1 cellular context compared by ENCODE assay signal in genomic region chr1:206612129-206612876, GRCh38.
TF ChIP-seq lines count a peak whose summit lies in the region.

TSS of gene EIF2D (minus strand) at chr1:206612465. CDS start at chr1:206612342, 123 bp downstream.

TF ChIP-seq in HepG2, 621 proteins besides CTCF, POLR2A, EP300 and RAD21 (continued from another document and continues in another):
- TF ChIP-seq RERE (CRISPR knock-in tag; IDR thresholded peaks at IDR 0.05; ENCODE audit: low read depth) (peak; percentile 78; the same call in 1 of the 2 replicates), ZNF496 (CRISPR knock-in tag; IDR thresholded peaks at IDR 0.05; ENCODE audit: insufficient replicate concordance) (no peak), ELF1 (CRISPR knock-in tag; IDR thresholded peaks at IDR 0.05) (peak; percentile 62; the same call in 1 of the 2 replicates), FOXM1 (CRISPR knock-in tag; IDR thresholded peaks at IDR 0.05) (peak; percentile 68; the same call in 1 of the 2 replicates), ZNF572 (CRISPR knock-in tag; IDR thresholded peaks at IDR 0.05) (0 out of 2 replicates have a peak, but pooled peaks have one; percentile 84), AGO1 (IDR thresholded peaks at IDR 0.05; ENCODE audit: low read depth, low read length, poor library complexity, severe bottlenecking) (peak; percentile 44), TCF7L2 (IDR thresholded peaks at IDR 0.05; ENCODE audit: low read depth, low read length) (no peak), MEIS1 (CRISPR knock-in tag; IDR thresholded peaks at IDR 0.05; ENCODE audit: borderline replicate concordance) (peak; percentile 93), ZNF44 (CRISPR knock-in tag; IDR thresholded peaks at IDR 0.05) (peak; percentile 97; the same call in 1 of the 2 replicates), GPBP1L1 (CRISPR knock-in tag; IDR thresholded peaks at IDR 0.05) (no peak), PLSCR1 (CRISPR knock-in tag; IDR thresholded peaks at IDR 0.05; ENCODE audit: borderline replicate concordance) (0 out of 2 replicates have a peak, but pooled peaks have one; percentile 55), ATRX (CRISPR knock-in tag; IDR thresholded peaks at IDR 0.05; ENCODE audit: borderline replicate concordance) (no peak), BHLHE40 (IDR thresholded peaks at IDR 0.05; ENCODE audit: low read length) (peak; percentile 14; the same call in 1 of the 2 replicates), ZNF446 (CRISPR knock-in tag; IDR thresholded peaks at IDR 0.05) (peak; percentile 43; the same call in 1 of the 2 replicates), HOXA3 (CRISPR knock-in tag; IDR thresholded peaks at IDR 0.05) (peak; percentile 97), BCLAF1 (IDR thresholded peaks at IDR 0.05) (no peak), ZNF580 (CRISPR knock-in tag; IDR thresholded peaks at IDR 0.05; ENCODE audit: borderline replicate concordance, low read depth) (peak; percentile 100), MAZ (IDR thresholded peaks at IDR 0.05; ENCODE audit: borderline replicate concordance, low read depth, low read length) (peak; percentile 88), MAZ (CRISPR knock-in tag; IDR thresholded peaks at IDR 0.05; ENCODE audit: low read depth) (peak; percentile 98), SNRNP70 (IDR thresholded peaks at IDR 0.05; ENCODE audit: low read depth, low read length) (no peak), ZBED4 (CRISPR knock-in tag; IDR thresholded peaks at IDR 0.05; ENCODE audit: borderline replicate concordance) (peak; percentile 83), TFDP2 (CRISPR knock-in tag; IDR thresholded peaks at IDR 0.05) (peak; percentile 80), ARHGAP35 (CRISPR knock-in tag; IDR thresholded peaks at IDR 0.05; ENCODE audit: borderline replicate concordance) (peak; percentile 95), ZNF484 (CRISPR knock-in tag; IDR thresholded peaks at IDR 0.05; ENCODE audit: borderline replicate concordance, low read depth) (0 out of 2 replicates have a peak, but pooled peaks have one; percentile 58), SIN3B (IDR thresholded peaks at IDR 0.05; ENCODE audit: low read length) (peak; percentile 96), ZNF589 (CRISPR knock-in tag; conservative IDR thresholded peaks at IDR 0.05) (peak; percentile 86; the same call in 1 of the 2 replicates), PHF21A (CRISPR knock-in tag; IDR thresholded peaks at IDR 0.05) (peak; percentile 91), ZNF281 (CRISPR knock-in tag; IDR thresholded peaks at IDR 0.05; ENCODE audit: borderline replicate concordance) (peak; percentile 95), HOXA7 (CRISPR knock-in tag; IDR thresholded peaks at IDR 0.05) (no peak), FLYWCH1 (CRISPR knock-in tag; IDR thresholded peaks at IDR 0.05) (peak; percentile 82; the same call in 1 of the 2 replicates), KLF9 (CRISPR knock-in tag; IDR thresholded peaks at IDR 0.05; ENCODE audit: low read depth) (peak; percentile 96), CBX1 (IDR thresholded peaks at IDR 0.05; ENCODE audit: low read depth) (no peak), TBL1XR1 (IDR thresholded peaks at IDR 0.05; ENCODE audit: borderline replicate concordance, low read length, partially characterized antibody) (peak; percentile 76), ZNF530 (CRISPR knock-in tag; IDR thresholded peaks at IDR 0.05; ENCODE audit: low read depth) (peak; percentile 85; the same call in 1 of the 2 replicates), ZNF549 (CRISPR knock-in tag; IDR thresholded peaks at IDR 0.05) (no peak), ZBTB42 (CRISPR knock-in tag; IDR thresholded peaks at IDR 0.05) (no peak; the same call in 1 of the 2 replicates), ARNT (IDR thresholded peaks at IDR 0.05) (no peak), SP2 (CRISPR knock-in tag; IDR thresholded peaks at IDR 0.05) (peak; percentile 40; the same call in 1 of the 2 replicates), FOSL1 (CRISPR knock-in tag; IDR thresholded peaks at IDR 0.05; ENCODE audit: borderline replicate concordance) (no peak; the same call in 1 of the 2 replicates), ZSCAN25 (CRISPR knock-in tag; IDR thresholded peaks at IDR 0.05) (peak; percentile 99), SIX4 (CRISPR knock-in tag; IDR thresholded peaks at IDR 0.05) (peak; percentile 79; the same call in 1 of the 2 replicates), NKX3-1 (CRISPR knock-in tag; IDR thresholded peaks at IDR 0.05) (peak; percentile 88), CCAR2 (optimal IDR thresholded peaks at IDR 0.05; ENCODE audit: low read depth, low read length) (peak; percentile 95), NR2F2 (IDR thresholded peaks at IDR 0.05; ENCODE audit: borderline replicate concordance, low read depth) (no peak; the same call in 1 of the 2 replicates), ZNF138 (CRISPR knock-in tag; IDR thresholded peaks at IDR 0.05; ENCODE audit: low read depth) (peak; percentile 86; the same call in 1 of the 2 replicates)
